Comparison of ENCODE assay signal across 20 cellular contexts in genomic region chr1:166151804-166152203, GRCh38. TPM values are rescaled to one million over a fixed set of nuclear protein-coding genes. Genes with fewer than 3 reads are reported as not detected.
DNase-seq lines count a peak whose midpoint lies in the region; ATAC-seq, FAIRE-seq and TF ChIP-seq lines count a peak whose summit lies in the region.
"Had no signal": no experiment of that assay in that cellular context is flagged by ENCODE, and none has a peak within 500 bp of the region (broad histone marks: within the 10 kb centered on the region; RNA-seq: fewer than 3 reads in every experiment).

No MANE protein-coding gene starts in this region.

- H3K4me2 ChIP-seq in A549 (no peak overlapping the region), K562 (ENCODE audit: insufficient read depth, low read length) (no peak overlapping the region)
- H3K4me2 ChIP-seq: BLaER1 had no signal

- CTCF ChIA-PET in A549 (lab: Yijun Ruan, JAX), result no interaction called here
- CTCF ChIA-PET in K562 (lab: Yijun Ruan, JAX; ENCODE audit: low intra/inter-chr PET ratio), result no interaction called here

- H3K27ac ChIP-seq in A549, result no peak overlapping the region
- H3K27ac ChIP-seq in K562 (ENCODE audit: extremely low read depth, low read depth, low read length), result no peak overlapping the region
- H3K27ac ChIP-seq: BLaER1, C4-2B, GM23248 had no signal

- no peak for TF ChIP-seq RAD21 in A549 (conservative IDR thresholded peaks at IDR 0.05 in 1 of 2, IDR thresholded peaks at IDR 0.05 in 1 of 2)
- no peak for TF ChIP-seq RAD21 in K562 (CRISPR knock-in tag; conservative IDR thresholded peaks at IDR 0.05 in 1 of 2, IDR thresholded peaks at IDR 0.05 in 1 of 2)

- no peak overlapping the region for H2AFZ ChIP-seq in K562 (ENCODE audit: low read depth, low read length)
- H2AFZ ChIP-seq: GM23248 had no signal

- intact Hi-C loops in K562 (cut with micrococcal nuclease), result no loop called here

- H3K4me1 ChIP-seq in A549, result no peaks in the 10 kb centered on the region
- no peaks in the 10 kb centered on the region for H3K4me1 ChIP-seq in K562 (replicated peaks in 1 of 2; ENCODE audit: control insufficient read depth in 2 of 2, insufficient read depth in 2 of 2, low read length in 2 of 2)
- H3K4me1 ChIP-seq: Caco-2 had no signal

- H3K79me2 ChIP-seq in K562 (ENCODE audit: control insufficient read depth, insufficient read depth, low read length), result no peaks in the 10 kb centered on the region

- DNase-seq in NCI-H82 (lab: John Stamatoyannopoulos, UW) (peak; percentile 34), NCI-H82 treated with DMSO at 0.1 percent for 48 hours (lab: John Stamatoyannopoulos, UW; ENCODE audit: unreplicated experiment) (no peak), A549 (ENCODE audit: low read depth in 1 of 2, low spot score in 1 of 2) (no peak), K562 (ENCODE audit: extremely low read depth in 1 of 4, low spot score in 3 of 4) (no peak), medulla oblongata (ENCODE audit: extremely low spot score) (no peak)
- DNase-seq: 8988T; Caco-2; CD4-positive, CD25-positive, alpha-beta regulatory T cell; CD8-positive, alpha-beta T cell; DMS153; DND-41; GM23248; H9 had no signal

- FAIRE-seq in A549 (lab: Jason Lieb, UNC) (no peak), K562 (lab: Jason Lieb, UNC) (no peak)
- FAIRE-seq: G401.6, GM12892, GM19239 had no signal

- no peak for TF ChIP-seq POLR2A in A549 (IDR thresholded peaks at IDR 0.05; ENCODE audit: low read length)
- no peak for TF ChIP-seq POLR2A in K562 (conservative IDR thresholded peaks at IDR 0.05)

- H3K36me3 ChIP-seq in K562 (ENCODE audit: control insufficient read depth, insufficient read depth, low read length), result no peaks in the 10 kb centered on the region
- H3K36me3 ChIP-seq: BLaER1 had no signal

- no peak for TF ChIP-seq EP300 in A549 (IDR thresholded peaks at IDR 0.05)
- no peak for TF ChIP-seq EP300 in K562 (IDR thresholded peaks at IDR 0.05; ENCODE audit: low read length)

- no peak overlapping the region for H3K9ac ChIP-seq in K562 (ENCODE audit: insufficient read depth in 1 of 2, low read depth in 2 of 2, low read length in 2 of 2)
- H3K9ac ChIP-seq: BLaER1, GM23248 had no signal

- in situ Hi-C loops in K562 (cut with MboI), result no loop called here

- no peak for TF ChIP-seq CTCF in A549 (IDR thresholded peaks at IDR 0.05)
- no peak for TF ChIP-seq CTCF in K562 (IDR thresholded peaks at IDR 0.05 in 2 of 3, conservative IDR thresholded peaks at IDR 0.05 in 1 of 3; ENCODE audit: insufficient read depth in 2 of 3, low read depth in 1 of 3, low read length in 3 of 3)

- H4K20me1 ChIP-seq in K562 (replicated peaks; ENCODE audit: control insufficient read depth, insufficient read depth, low read length), result peaks cover 3% of the 10 kb centered on the region; the same call in 1 of the 2 replicates
- H4K20me1 ChIP-seq: BLaER1 had no signal

- H3K27me3 ChIP-seq in K562 (ENCODE audit: control insufficient read depth in 2 of 2, insufficient read depth in 2 of 2, low read length in 2 of 2), result peaks cover 2 to 16% of the 10 kb centered on the region in 2 experiments; a peak in 4 of 5 replicates
- H3K27me3 ChIP-seq: BLaER1 had no signal

- no peaks in the 10 kb centered on the region for H3K9me3 ChIP-seq in A549
- no peaks in the 10 kb centered on the region for H3K9me3 ChIP-seq in K562 (replicated peaks; ENCODE audit: control insufficient read depth, insufficient read depth, low read depth, low read length)
- H3K9me3 ChIP-seq: BLaER1, Caco-2 had no signal

- H3K9me1 ChIP-seq in K562 (ENCODE audit: control insufficient read depth, insufficient read depth, low read length), result peaks cover 3% of the 10 kb centered on the region

- POLR2A ChIA-PET in A549 (lab: Yijun Ruan, JAX) (no interaction called here), K562 (lab: Yijun Ruan, JAX) (interaction anchor here (0.6 to 0.9 kb wide), 3 partner anchors 11 to 19 kb away, joined by 3 read pairs; no protein-coding TSS in a partner anchor)

- no TSS peak for BruUV-seq in K562 (replicated peaks; lab: Mats Ljungman, UMichigan)

- ATAC-seq in A549 (no peak), K562 (no peak), GM18517 (IDR thresholded peaks at IDR 0.05; ENCODE audit: unreplicated experiment) (no peak)
- ATAC-seq: CD8-positive, alpha-beta T cell; HCT116 had no signal

- no peak overlapping the region for H3K4me3 ChIP-seq in A549
- no peak overlapping the region for H3K4me3 ChIP-seq in K562
- H3K4me3 ChIP-seq: BLaER1, GM23248 had no signal

- WGBS in A549 (ENCODE audit: missing lambda C conversion rate), result 39% methylated on average over 5 of the region's 5 CpGs
- 2% methylated on average over 5 of the region's 5 CpGs for WGBS in K562 (ENCODE audit: insufficient coverage, low coverage, missing lambda C conversion rate)

TF ChIP-seq in A549, 52 proteins besides CTCF, POLR2A, EP300 and RAD21:
- TF ChIP-seq CHD2 (IDR thresholded peaks at IDR 0.05; ENCODE audit: low read length, partially characterized antibody) (no peak), CEBPB (IDR thresholded peaks at IDR 0.05) (peak; percentile 31 to 64; a peak in 3 of 4 replicates)

TF ChIP-seq in K562, 482 proteins besides CTCF, POLR2A, EP300 and RAD21:
- TF ChIP-seq CEBPG (CRISPR knock-in tag; IDR thresholded peaks at IDR 0.05) (no peak), CEBPG (tag; conservative IDR thresholded peaks at IDR 0.05 in 1 of 2, IDR thresholded peaks at IDR 0.05 in 1 of 2) (peak; percentile 24 to 89; a peak in 3 of 4 replicates), CEBPB (tag; IDR thresholded peaks at IDR 0.05) (peak; percentile 86), SRSF7 (optimal IDR thresholded peaks at IDR 0.05; ENCODE audit: low read depth, low read length) (no peak)

RNA-seq across cellular contexts. Expression of gene FAM78B, which starts 15.0 kb away (rescaled TPM):
- polyA plus RNA-seq in A549 (2011; rRNA removed), result 0.20 and 0.34 TPM in 2 replicates
- 0.25 and 0.29 TPM in 2 replicates for polyA plus RNA-seq in A549 (2012; cell fraction: cytosol; rRNA removed)
- 0.25 and 0.43 TPM in 2 replicates for polyA plus RNA-seq in A549 (2012; cell fraction: nucleus; rRNA removed)
- 0.12 to 0.13 TPM (median 0.13 TPM) in 3 replicates for polyA plus RNA-seq in A549 (2017; fragmentation: RNase III; extraction: RNeasy Plus Mini Kit Qiagen cat#74134 plus additional on column Dnase treatment)
- 0.29 TPM in 1 of 2 replicates, not detected in the other for polyA minus RNA-seq in A549 (2011; rRNA and poly(A)+ RNA removed)
- 0.39 and 0.55 TPM in 2 replicates for total RNA-seq in K562 (2011; cell fraction: chromatin; rRNA removed; ENCODE audit: low replicate concordance)
- total RNA-seq in K562 (2011; cell fraction: nucleolus; rRNA removed), result 0.66 and 0.67 TPM in 2 replicates
- 0.22 and 0.31 TPM in 2 replicates for total RNA-seq in K562 (2011; cell fraction: nucleoplasm; rRNA removed)
- total RNA-seq in K562 (2014; rRNA removed), result 0.41 and 0.45 TPM in 2 replicates
- 0.13 and 0.22 TPM in 2 replicates for total RNA-seq in K562 (2014; rRNA removed; fragmentation: Illumina TruSeq; extraction: Trizol)
- total RNA-seq in K562 (2015; rRNA removed; fragmentation: Illumina TruSeq; extraction: Trizol), result 0.23 and 0.43 TPM in 2 replicates
- 0.35 and 0.36 TPM in 2 replicates for total RNA-seq in K562 (2021)
- 0.23 and 0.25 TPM in 2 replicates for polyA plus RNA-seq in K562 (2011; rRNA removed)
- 0.10 and 0.48 TPM in 2 replicates for polyA plus RNA-seq in K562 (2011; cell fraction: cytosol; rRNA removed)
- 0.29 and 0.31 TPM in 2 replicates for polyA plus RNA-seq in K562 (2011; cell fraction: nucleus; rRNA removed)
- polyA plus RNA-seq in K562 (2012), result 0.15 and 0.35 TPM in 2 replicates
- polyA plus RNA-seq in K562 (2014; fragmentation: Illumina TruSeq; extraction: Trizol), result 0.17 and 0.25 TPM in 2 replicates
- under 1 TPM in 1 of 2 experiments, not detected in 1; 0.04 TPM for polyA plus RNA-seq in K562 (2014; fragmentation: Nextera tagmentation; extraction: Ambion mirVana)
- 0.33 and 0.86 TPM in 2 replicates for polyA plus RNA-seq in K562 (2014; rRNA removed)
- 0.33 and 0.35 TPM in 2 replicates for polyA minus RNA-seq in K562 (2011; rRNA and poly(A)+ RNA removed)
- polyA minus RNA-seq in K562 (2011; cell fraction: cytosol; rRNA and poly(A)+ RNA removed), result not detected in 2 replicates
- 0.67 TPM in 2 replicates for polyA minus RNA-seq in K562 (2011; cell fraction: nucleus; rRNA and poly(A)+ RNA removed)
- total RNA-seq: Caco-2; CD8-positive, alpha-beta T cell had no signal
